In genomic region chr2:206031162-206031784, GRCh38 we compare ENCODE assay signal across 1 cellular context.
TF ChIP-seq lines count a peak whose summit lies in the region.

No MANE protein-coding gene starts in this region.

TF ChIP-seq in GM12878, 131 proteins besides CTCF, POLR2A, EP300 and RAD21 (continued from another document):
- TF ChIP-seq ZBTB4 (CRISPR knock-in tag; IDR thresholded peaks at IDR 0.05) = no peak
